10 cellular contexts compared by ENCODE assay signal in the genomic region with DNA sequence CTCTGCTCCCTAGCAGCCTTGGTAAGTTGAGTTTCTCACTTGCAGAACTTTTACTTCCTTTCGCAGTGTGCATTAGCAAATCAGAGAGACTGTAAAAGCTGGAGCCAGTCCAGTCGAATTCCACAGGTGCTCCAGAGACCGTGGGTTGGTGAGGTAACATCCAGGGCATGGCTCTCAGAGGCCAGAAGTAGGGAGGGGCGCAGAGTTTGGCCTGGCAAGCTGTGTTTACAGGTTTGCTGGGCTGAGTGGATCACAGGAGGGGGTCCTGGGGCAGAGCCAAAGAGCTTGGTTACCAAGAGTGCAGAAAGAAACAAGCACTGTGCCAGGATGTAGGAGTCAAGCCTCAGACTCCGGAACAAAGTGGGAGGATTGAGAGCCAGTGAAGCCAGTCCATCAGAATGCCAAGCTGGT.
DNase-seq lines count a peak whose midpoint lies in the region; ATAC-seq and TF ChIP-seq lines count a peak whose summit lies in the region.
"Had no signal": no experiment of that assay in that cellular context is flagged by ENCODE, and none has a peak within 500 bp of the region (broad histone marks: within the 10 kb centered on the region; RNA-seq: fewer than 3 reads in every experiment).

No MANE protein-coding gene starts in this region.

- TF ChIP-seq CTCF in OCI-LY3 (IDR thresholded peaks at IDR 0.05; ENCODE audit: low read depth, low read length): no peak

- no peaks in the 10 kb centered on the region for H3K9me3 Mint-ChIP-seq in stimulated activated memory B cell treated with anti-CD40 and anti-IgM and Interleukin-4, amounts not matched to agents 10 μg/mL and 1 μg/mL and 100 μg/mL, for 72 hours
- H3K9me3 Mint-ChIP-seq: activated B cell treated with CpG ODN at 0.5 μM for 24 hours had no signal

- no peak overlapping the region for H3K9ac ChIP-seq in OCI-LY3 (ENCODE audit: low read length)

- H3K4me2 ChIP-seq in OCI-LY3 (ENCODE audit: low read length): peak overlapping the region; percentile 4; the same call in 1 of the 2 replicates

- H3K4me1 Mint-ChIP-seq in stimulated activated memory B cell treated with anti-CD40 and anti-IgM and Interleukin-4, amounts not matched to agents 10 μg/mL and 1 μg/mL and 100 μg/mL, for 72 hours: peaks cover 59% of the 10 kb centered on the region

- no peaks in the 10 kb centered on the region for H3K36me3 Mint-ChIP-seq in stimulated activated memory B cell treated with anti-CD40 and anti-IgM and Interleukin-4, amounts not matched to agents 10 μg/mL and 1 μg/mL and 100 μg/mL, for 72 hours

- no peak overlapping the region for H3K4me3 Mint-ChIP-seq in stimulated activated memory B cell treated with anti-CD40 and anti-IgM and Interleukin-4, amounts not matched to agents 10 μg/mL and 1 μg/mL and 100 μg/mL, for 72 hours
- H3K4me3 Mint-ChIP-seq: activated B cell treated with CpG ODN at 0.5 μM for 24 hours had no signal

- H3K79me2 ChIP-seq in OCI-LY3 (ENCODE audit: low read length): no peaks in the 10 kb centered on the region

- H3K27ac Mint-ChIP-seq in stimulated activated memory B cell treated with anti-CD40 and anti-IgM and Interleukin-4, amounts not matched to agents 10 μg/mL and 1 μg/mL and 100 μg/mL, for 72 hours: peak overlapping the region; percentile 6
- H3K27ac Mint-ChIP-seq: activated B cell treated with CpG ODN at 0.5 μM for 24 hours had no signal

- H3K27me3 ChIP-seq in OCI-LY3 (ENCODE audit: low read depth, low read length): peaks cover 35% of the 10 kb centered on the region

- no peak overlapping the region for H2AFZ ChIP-seq in OCI-LY3 (ENCODE audit: low read depth, low read length)

- peak; percentile 68 for DNase-seq in DMS 273 (lab: John Stamatoyannopoulos, UW; ENCODE audit: unreplicated experiment)
- no peak for DNase-seq in DMS 273 treated with DMSO at 0.1 percent for 48 hours (lab: John Stamatoyannopoulos, UW)
- DNase-seq in iPS-NIHi11 (ENCODE audit: low spot score): peak; percentile 64
- DNase-seq in SKM-1 (lab: John Stamatoyannopoulos, UW; ENCODE audit: unreplicated experiment): no peak
- DNase-seq: activated B cell treated with CpG ODN at 0.5 μM for 24 hours had no signal

- no peaks in the 10 kb centered on the region for H4K20me1 ChIP-seq in OCI-LY3 (ENCODE audit: insufficient read depth, low read length)

- no peak overlapping the region for H3K4me3 ChIP-seq in OCI-LY3 (ENCODE audit: low read length)

- no peaks in the 10 kb centered on the region for H3K36me3 ChIP-seq in OCI-LY3 (replicated peaks; ENCODE audit: low read depth, low read length)

- no peak overlapping the region for H3K27ac ChIP-seq in OCI-LY3 (ENCODE audit: low read length)
- H3K27ac ChIP-seq: 22Rv1 had no signal

- H3K4me1 ChIP-seq in OCI-LY3 (ENCODE audit: low read length): peaks cover 42% of the 10 kb centered on the region

- H3K27me3 Mint-ChIP-seq in stimulated activated memory B cell treated with anti-CD40 and anti-IgM and Interleukin-4, amounts not matched to agents 10 μg/mL and 1 μg/mL and 100 μg/mL, for 72 hours: no peaks in the 10 kb centered on the region
- H3K27me3 Mint-ChIP-seq: activated B cell treated with CpG ODN at 0.5 μM for 24 hours had no signal

- no peaks in the 10 kb centered on the region for H3K9me3 ChIP-seq in OCI-LY3 (ENCODE audit: insufficient read depth, low read length)

- ATAC-seq in stimulated activated memory B cell treated with anti-CD40 and anti-IgM and Interleukin-4, amounts not matched to agents 10 μg/mL and 1 μg/mL and 100 μg/mL, for 72 hours: no peak
- no peak for ATAC-seq in HG02623 (IDR thresholded peaks at IDR 0.05; ENCODE audit: unreplicated experiment)
- no peak for ATAC-seq in HG03439 (IDR thresholded peaks at IDR 0.05; ENCODE audit: unreplicated experiment)

Comparison
In these comparisons a context has a peak if more than half of its experiments do, and no peak if none do; other contexts are left out.
1. DNase-seq: peak in DMS 273 (single experiment) and iPS-NIHi11 (single experiment); none in DMS 273 treated with DMSO at 0.1 percent for 48 hours (single experiment) and SKM-1 (single experiment).